In genomic region chr12:47990351-47991105, GRCh38 we compare ENCODE assay signal across 9 cellular contexts. TPM values are rescaled to one million over a fixed set of nuclear protein-coding genes. Genes with fewer than 3 reads are reported as not detected.
DNase-seq lines count a peak whose midpoint lies in the region; ATAC-seq and TF ChIP-seq lines count a peak whose summit lies in the region.
"Had no signal": no experiment of that assay in that cellular context is flagged by ENCODE, and none has a peak within 500 bp of the region (broad histone marks: within the 10 kb centered on the region; RNA-seq: fewer than 3 reads in every experiment).

No MANE protein-coding gene starts in this region.

- peak; percentile 13; the same call in 1 of the 2 replicates for TF ChIP-seq CTCF in AG04450 (IDR thresholded peaks at IDR 0.05; ENCODE audit: low read depth, low read length)
- TF ChIP-seq CTCF in natural killer cell (IDR thresholded peaks at IDR 0.05), result no peak

- no peak overlapping the region for H3K14ac ChIP-seq in mesenchymal stem cell (ENCODE audit: low read length in 2 of 2)

- H3K36me3 ChIP-seq in mesenchymal stem cell (ENCODE audit: control insufficient read depth in 1 of 2, insufficient read depth in 2 of 2, low read depth in 1 of 2, low read length in 2 of 2), result no peaks in the 10 kb centered on the region

- no peak overlapping the region for H3K23ac ChIP-seq in mesenchymal stem cell (ENCODE audit: low read length in 2 of 2)

- H2AFZ ChIP-seq in mesenchymal stem cell (ENCODE audit: low read depth, low read length), result no peak overlapping the region

- H3K9me3 ChIP-seq in AG04450 (ENCODE audit: control insufficient read depth, insufficient read depth, low read length), result no peaks in the 10 kb centered on the region; the same call in none of the 2 replicates
- no peaks in the 10 kb centered on the region for H3K9me3 ChIP-seq in mesenchymal stem cell (ENCODE audit: control insufficient read depth, low read length)

- H2BK15ac ChIP-seq in mesenchymal stem cell (ENCODE audit: low read depth, poor library complexity, severe bottlenecking), result no peak overlapping the region

- peak; percentile 97 for ATAC-seq in GM19351 (IDR thresholded peaks at IDR 0.05; ENCODE audit: unreplicated experiment)
- peak; percentile 94 for ATAC-seq in HG03354 (IDR thresholded peaks at IDR 0.05; ENCODE audit: poor library complexity, severe bottlenecking, unreplicated experiment)
- ATAC-seq in natural killer cell, result peak; percentile 61 to 93 (median 61)

- H3K27me3 Mint-ChIP-seq in activated CD4-positive, alpha-beta memory T cell treated with anti-CD3 and anti-CD28 coated beads, Interleukin-2, amount 10 ng/mL, durations not matched to agents 7 days and 5 days, result peaks cover 69% of the 10 kb centered on the region
- H3K27me3 Mint-ChIP-seq in natural killer cell (ENCODE audit: low read depth in 2 of 2), result peaks cover 29 to 31% of the 10 kb centered on the region in 2 donors

- no peak overlapping the region for H3K27ac ChIP-seq in AG04450 (ENCODE audit: low read depth, low read length)
- H3K27ac ChIP-seq in mesenchymal stem cell (ENCODE audit: low read length, poor library complexity, severe bottlenecking), result no peak overlapping the region

- H3K18ac ChIP-seq in mesenchymal stem cell (ENCODE audit: low read depth in 1 of 2, low read length in 2 of 2), result no peak overlapping the region

- WGBS in mesenchymal stem cell, result 91% methylated on average over 7 of the region's 7 CpGs

- no peak overlapping the region for H4K8ac ChIP-seq in mesenchymal stem cell (ENCODE audit: low read length)

- no peak overlapping the region for H2BK12ac ChIP-seq in mesenchymal stem cell (ENCODE audit: low read length in 2 of 2)

- no peak overlapping the region for H2BK120ac ChIP-seq in mesenchymal stem cell (ENCODE audit: low read depth, low read length)

- peaks cover 2% of the 10 kb centered on the region for H3K4me1 ChIP-seq in mesenchymal stem cell (ENCODE audit: control insufficient read depth, insufficient read depth, low read depth, low read length)

- no peak overlapping the region for H3K4me2 ChIP-seq in mesenchymal stem cell (ENCODE audit: low read length, poor library complexity, severe bottlenecking)

- H3K9ac ChIP-seq in mesenchymal stem cell (ENCODE audit: low read length), result no peak overlapping the region

- intact Hi-C loops in natural killer cell (cut with micrococcal nuclease), result no loop called here

- CTCF ChIA-PET in AG04450 (lab: Charles Lee), result interaction anchor here (0.9 to 2.0 kb wide), 5 partner anchors 10 to 199 kb away, joined by 3 to 14 read pairs (median 3); partner anchors contain the start of gene TMEM106C
- CTCF ChIA-PET in activated CD4-positive, alpha-beta memory T cell treated with anti-CD3 and anti-CD28 coated beads, Interleukin-2, amount 10 ng/mL, durations not matched to agents 7 days and 5 days (lab: Charles Lee), result interaction anchor here (0.6 to 1.3 kb wide), 3 partner anchors 16 to 52 kb away, joined by 3 to 8 read pairs (median 3); partner anchors contain the start of gene TMEM106C

- H3K4ac ChIP-seq in mesenchymal stem cell (ENCODE audit: low read depth in 1 of 2, low read length in 2 of 2), result no peak overlapping the region

- H3K4me3 Mint-ChIP-seq in activated CD4-positive, alpha-beta memory T cell treated with anti-CD3 and anti-CD28 coated beads, Interleukin-2, amount 10 ng/mL, durations not matched to agents 7 days and 5 days, result no peak overlapping the region
- no peak overlapping the region for H3K4me3 Mint-ChIP-seq in natural killer cell

- no peak for DNase-seq in AG04450 (ENCODE audit: low read depth, low spot score)
- peak; percentile 83 for DNase-seq in activated CD4-positive, alpha-beta memory T cell treated with anti-CD3 and anti-CD28 coated beads, Interleukin-2, amount 10 ng/mL, durations not matched to agents 7 days and 5 days
- no peak for DNase-seq in natural killer cell
- DNase-seq in G401 (ENCODE audit: low spot score), result no peak
- no peak for DNase-seq in NCI-H69 (lab: John Stamatoyannopoulos, UW)
- DNase-seq in mesenchymal stem cell, result no peak

- no peaks in the 10 kb centered on the region for H3K79me1 ChIP-seq in mesenchymal stem cell (replicated peaks; ENCODE audit: low read length, poor library complexity, severe bottlenecking)

- H3K27ac Mint-ChIP-seq in activated CD4-positive, alpha-beta memory T cell treated with anti-CD3 and anti-CD28 coated beads, Interleukin-2, amount 10 ng/mL, durations not matched to agents 7 days and 5 days, result peak overlapping the region; percentile 62
- no peak overlapping the region for H3K27ac Mint-ChIP-seq in natural killer cell

- no peaks in the 10 kb centered on the region for H3K36me3 Mint-ChIP-seq in activated CD4-positive, alpha-beta memory T cell treated with anti-CD3 and anti-CD28 coated beads, Interleukin-2, amount 10 ng/mL, durations not matched to agents 7 days and 5 days (ENCODE audit: low read depth)
- H3K36me3 Mint-ChIP-seq in natural killer cell, result no peaks in the 10 kb centered on the region

- in situ Hi-C loops in G401 (cut with HindIII; ENCODE audit: low sequenced_read_pairs), result no loop called here

- H2BK5ac ChIP-seq in mesenchymal stem cell (ENCODE audit: low read depth, low read length, poor library complexity, severe bottlenecking), result no peak overlapping the region

- H2AK5ac ChIP-seq in mesenchymal stem cell (ENCODE audit: low read length, severe bottlenecking), result no peak overlapping the region

- peaks cover 28% of the 10 kb centered on the region for H3K4me1 Mint-ChIP-seq in activated CD4-positive, alpha-beta memory T cell treated with anti-CD3 and anti-CD28 coated beads, Interleukin-2, amount 10 ng/mL, durations not matched to agents 7 days and 5 days
- peaks cover 16 to 18% of the 10 kb centered on the region in 2 donors for H3K4me1 Mint-ChIP-seq in natural killer cell

- H3K27me3 ChIP-seq in AG04450 (ENCODE audit: control insufficient read depth, insufficient read depth, low read length) (peaks cover 40% of the 10 kb centered on the region), mesenchymal stem cell (ENCODE audit: control insufficient read depth in 1 of 2, insufficient read depth in 1 of 2, low read length in 2 of 2) (peaks cover 48 to 96% of the 10 kb centered on the region in 2 experiments)

- POLR2A ChIA-PET in AG04450 (lab: Yijun Ruan, JAX), result no interaction called here
- POLR2A ChIA-PET in activated CD4-positive, alpha-beta memory T cell treated with anti-CD3 and anti-CD28 coated beads, Interleukin-2, amount 10 ng/mL, durations not matched to agents 7 days and 5 days (lab: Charles Lee), result interaction anchor here (0.7 to 2.6 kb wide), 10 partner anchors 10 to 168 kb away, joined by 3 to 10 read pairs (median 3); partner anchors contain the start of genes COL2A1 and TMEM106C

- no peak overlapping the region for H3K4me3 ChIP-seq in AG04450 (ENCODE audit: low read depth, low read length)
- no peak overlapping the region for H3K4me3 ChIP-seq in mesenchymal stem cell (ENCODE audit: insufficient read depth in 1 of 2, low read depth in 1 of 2, low read length in 2 of 2)
- H3K4me3 ChIP-seq: lung had no signal

- no peak overlapping the region for H4K91ac ChIP-seq in mesenchymal stem cell (ENCODE audit: low read length)

- H3K9me3 Mint-ChIP-seq in activated CD4-positive, alpha-beta memory T cell treated with anti-CD3 and anti-CD28 coated beads, Interleukin-2, amount 10 ng/mL, durations not matched to agents 7 days and 5 days, result no peaks in the 10 kb centered on the region
- no peaks in the 10 kb centered on the region for H3K9me3 Mint-ChIP-seq in natural killer cell

RNA-seq across cellular contexts. Expression of gene COL2A1, which starts 13.7 kb away (rescaled TPM):
- not detected in 2 replicates for polyA plus RNA-seq in AG04450 (2011; rRNA removed)
- not detected in 2 replicates for polyA minus RNA-seq in AG04450 (2011; rRNA and poly(A)+ RNA removed)
- total RNA-seq in activated CD4-positive, alpha-beta memory T cell treated with anti-CD3 and anti-CD28 coated beads, Interleukin-2, amount 10 ng/mL, durations not matched to agents 7 days and 5 days, result not detected
- not detected for total RNA-seq in natural killer cell
- 0.74 and 3.1 TPM in 2 replicates for total RNA-seq in G401 (2014; rRNA removed; shearing (Covaris generic))
- polyA plus RNA-seq in mesenchymal stem cell (2013, experiment 1 of 2), result 0.06 TPM
- polyA plus RNA-seq in mesenchymal stem cell (2013, experiment 2 of 2), result 0.11 TPM

RNA-seq across cellular contexts. Expression of gene TMEM106C, which starts 27.1 kb away (rescaled TPM):
- polyA plus RNA-seq in AG04450 (2011; rRNA removed), result 93.7 and 96.3 TPM in 2 replicates
- polyA minus RNA-seq in AG04450 (2011; rRNA and poly(A)+ RNA removed), result 66.1 and 66.9 TPM in 2 replicates
- total RNA-seq in activated CD4-positive, alpha-beta memory T cell treated with anti-CD3 and anti-CD28 coated beads, Interleukin-2, amount 10 ng/mL, durations not matched to agents 7 days and 5 days, result 100 to 1,000 TPM; 139 to 141 TPM
- 10 to 100 TPM; 19.1 to 26.2 (median 22.5) TPM for total RNA-seq in natural killer cell
- 177 and 211 TPM in 2 replicates for total RNA-seq in G401 (2014; rRNA removed; shearing (Covaris generic))
- polyA plus RNA-seq in mesenchymal stem cell (2013, experiment 1 of 2), result 39.2 TPM
- 39.7 TPM for polyA plus RNA-seq in mesenchymal stem cell (2013, experiment 2 of 2)
